In genomic region chr4:56727150-56727549, GRCh38 we compare ENCODE assay signal across 20 cellular contexts. TPM values are rescaled to one million over a fixed set of nuclear protein-coding genes. Genes with fewer than 3 reads are reported as not detected.
A peak's percentile ranks its signal among the peaks of the same experiment; 100 is the strongest.
DNase-seq lines count a peak whose midpoint lies in the region; FAIRE-seq and TF ChIP-seq lines count a peak whose summit lies in the region.
"Had no signal": no experiment of that assay in that cellular context is flagged by ENCODE, and none has a peak within 500 bp of the region (broad histone marks: within the 10 kb centered on the region; RNA-seq: fewer than 3 reads in every experiment).

No MANE protein-coding gene starts in this region.

- H3K9me3 Mint-ChIP-seq in CD8-positive, alpha-beta memory T cell = no peaks in the 10 kb centered on the region
- H3K9me3 Mint-ChIP-seq: CD8-positive, alpha-beta T cell; neural crest cell had no signal

- H3K27me3 ChIP-seq in brain microvascular endothelial cell (replicated peaks) (no peaks in the 10 kb centered on the region), transverse colon (no peaks in the 10 kb centered on the region)
- no peaks in the 10 kb centered on the region for H3K27me3 ChIP-seq in CD8-positive, alpha-beta memory T cell (ENCODE audit: insufficient read depth, low read length, poor library complexity, severe bottlenecking)
- H3K27me3 ChIP-seq: foreskin keratinocyte, hepatocyte had no signal

- H3K27ac Mint-ChIP-seq in CD8-positive, alpha-beta memory T cell = no peak overlapping the region
- H3K27ac Mint-ChIP-seq: activated naive CD8-positive, alpha-beta T cell; CD8-positive, alpha-beta T cell had no signal

- TF ChIP-seq POLR2A in transverse colon (IDR thresholded peaks at IDR 0.05) = no peak

- H3K4me1 Mint-ChIP-seq in CD8-positive, alpha-beta memory T cell = peaks cover 4 to 9% (median 5%) of the 10 kb centered on the region in 3 donors
- H3K4me1 Mint-ChIP-seq: neural crest cell had no signal

- DNase-seq in H4 (ENCODE audit: low spot score) (peak; percentile 14), HTR-8/SVneo (ENCODE audit: insufficient read length, low spot score) (peak; percentile 6), brain microvascular endothelial cell (no peak), islet precursor cell (peak; percentile 63), transverse colon (no peak)
- no peak for DNase-seq in stimulated activated CD4-positive, alpha-beta T cell treated with anti-CD3 and anti-CD28 coated beads, Interleukin-4, amount 100 ng/mL, for 1 hour
- no peak for DNase-seq in CD8-positive, alpha-beta memory T cell
- DNase-seq: activated CD4-positive, CD25-positive, alpha-beta regulatory T cell; activated T-cell treated with anti-CD3 and anti-CD28 coated beads, Interleukin-2, amount 50 U/mL, for 48 hours; CD8-positive, alpha-beta T cell; cortex of kidney; DMS79; foreskin keratinocyte; midbrain; NCI-H1417; NCI-H526 treated with DMSO at 0.1 percent for 48 hours; SIG-M5 had no signal

- H3K27me3 Mint-ChIP-seq in CD8-positive, alpha-beta memory T cell = peaks cover 0 to 3% of the 10 kb centered on the region in 2 donors
- H3K27me3 Mint-ChIP-seq: activated naive CD8-positive, alpha-beta T cell had no signal

- peaks cover 0 to 9% (median 0%) of the 10 kb centered on the region in 3 donors for H3K36me3 Mint-ChIP-seq in CD8-positive, alpha-beta memory T cell
- H3K36me3 Mint-ChIP-seq: activated naive CD8-positive, alpha-beta T cell; CD8-positive, alpha-beta T cell had no signal

- CTCF ChIA-PET in CD8-positive, alpha-beta memory T cell (lab: Charles Lee) = no interaction called here

- intact Hi-C loops in transverse colon (cut with DNase I; ENCODE audit: low total_unique reads) = no loop called here

- H3K4me1 ChIP-seq in transverse colon = peaks cover 9 to 16% (median 10%) of the 10 kb centered on the region in 4 donors
- no peaks in the 10 kb centered on the region for H3K4me1 ChIP-seq in CD8-positive, alpha-beta memory T cell (ENCODE audit: insufficient read depth, low read length)

- WGBS in transverse colon (ENCODE audit: low coverage in 1 of 2), 2 donors = 82 to 87% methylated on average over 4 of the region's 4 CpGs

- TF ChIP-seq CTCF in brain microvascular endothelial cell (IDR thresholded peaks at IDR 0.05; ENCODE audit: low read depth, low read length, missing control alignments) = peak; percentile 25
- TF ChIP-seq CTCF in transverse colon (IDR thresholded peaks at IDR 0.05) = no peak

- POLR2A ChIA-PET in CD8-positive, alpha-beta memory T cell (lab: Charles Lee) = interaction anchor here (0.6 kb wide), 1 partner anchor 14 kb away, joined by 5 read pairs; no protein-coding TSS in a partner anchor

- no peak overlapping the region for H3K4me3 ChIP-seq in brain microvascular endothelial cell (ENCODE audit: low read depth, low read length)
- no peak overlapping the region for H3K4me3 ChIP-seq in transverse colon
- H3K4me3 ChIP-seq in CD8-positive, alpha-beta memory T cell (ENCODE audit: low read length) = no peak overlapping the region
- H3K4me3 ChIP-seq: hepatocyte had no signal

- H3K27ac ChIP-seq in brain microvascular endothelial cell (no peak overlapping the region), transverse colon (no peak overlapping the region)
- no peak overlapping the region for H3K27ac ChIP-seq in CD8-positive, alpha-beta memory T cell (ENCODE audit: low read depth, low read length)
- H3K27ac ChIP-seq: foreskin keratinocyte had no signal

- no peak for TF ChIP-seq EP300 in transverse colon (IDR thresholded peaks at IDR 0.05; ENCODE audit: low read depth)

- H3K4me3 Mint-ChIP-seq in CD8-positive, alpha-beta memory T cell = no peak overlapping the region
- H3K4me3 Mint-ChIP-seq: activated naive CD8-positive, alpha-beta T cell; CD8-positive, alpha-beta T cell; neural crest cell had no signal

- in situ Hi-C loops in brain microvascular endothelial cell (cut with HindIII; ENCODE audit: low pct_ligation_motif_present, low sequenced_read_pairs) = no loop called here
- in situ Hi-C loops in transverse colon (cut with MboI; ENCODE audit: low pct_ligation_motif_present in 1 of 4, low pct_unique_long_range_greater_than_20kb in 1 of 4, low sequenced_read_pairs in 3 of 4) = no loop called here

- no peaks in the 10 kb centered on the region for H3K36me3 ChIP-seq in brain microvascular endothelial cell (replicated peaks)
- H3K36me3 ChIP-seq in transverse colon = no peaks in the 10 kb centered on the region
- no peaks in the 10 kb centered on the region for H3K36me3 ChIP-seq in CD8-positive, alpha-beta memory T cell (ENCODE audit: insufficient read depth, low read length)

- H3K9me3 ChIP-seq in transverse colon = no peaks in the 10 kb centered on the region
- no peaks in the 10 kb centered on the region for H3K9me3 ChIP-seq in CD8-positive, alpha-beta memory T cell (ENCODE audit: low read length)

- no peak for FAIRE-seq in HTR-8/SVneo (lab: Jason Lieb, UNC)

RNA-seq across cellular contexts. Expression of gene HOPX, which starts 46.1 kb away (rescaled TPM):
- total RNA-seq in H4 (2014; rRNA removed; shearing (Covaris generic)) = not detected in 2 replicates
- total RNA-seq in transverse colon = 10 to 100 TPM in 1 of 4 donors, 1 to 10 TPM in 3; 2.6 to 27.5 (median 7.7) TPM
- total RNA-seq in CD8-positive, alpha-beta memory T cell = 100 to 1,000 TPM; 159 to 171 TPM
- 285 TPM for polyA plus RNA-seq in CD8-positive, alpha-beta memory T cell
- total RNA-seq: neural crest cell had no signal

Comparison
In these comparisons a context has a peak if more than half of its experiments do, and no peak if none do; other contexts are left out.
1. DNase-seq: peak in H4 (single experiment), HTR-8/SVneo (single experiment) and islet precursor cell (single experiment); none in brain microvascular endothelial cell (single experiment), transverse colon (single experiment), stimulated activated CD4-positive, alpha-beta T cell treated with anti-CD3 and anti-CD28 coated beads, Interleukin-4, amount 100 ng/mL, for 1 hour (single experiment) and CD8-positive, alpha-beta memory T cell (0 of 5).
2. RNA of gene HOPX, which starts 46.1 kb away (total RNA-seq): 159 to 171 TPM in CD8-positive, alpha-beta memory T cell; 2.6 to 27.5 TPM in transverse colon and not detected in H4; every median in the first group is over 4 times any median in the second.